Comparison of ENCODE assay signal across 14 cellular contexts in the genomic region with DNA sequence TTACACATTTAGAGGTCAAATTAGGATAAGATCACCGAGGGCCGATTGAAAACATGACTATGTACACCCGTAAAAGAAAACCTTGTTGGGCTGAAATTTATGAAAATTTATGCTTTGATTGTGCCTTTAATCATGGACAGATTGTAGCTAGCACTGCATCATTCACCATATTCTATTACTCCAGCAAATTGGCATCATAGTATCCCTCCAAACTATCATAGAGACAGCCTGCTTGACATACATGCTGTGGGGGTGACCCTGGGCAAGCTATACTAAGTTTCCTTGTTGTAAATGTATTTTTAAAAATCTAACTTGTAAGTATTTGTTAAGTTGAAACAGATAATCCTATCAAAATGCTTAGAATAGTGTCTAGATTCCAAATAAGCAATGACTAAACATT.
DNase-seq lines count a peak whose midpoint lies in the region; ATAC-seq and TF ChIP-seq lines count a peak whose summit lies in the region.
"Had no signal": no experiment of that assay in that cellular context is flagged by ENCODE, and none has a peak within 500 bp of the region (broad histone marks: within the 10 kb centered on the region; RNA-seq: fewer than 3 reads in every experiment).

No MANE protein-coding gene starts in this region.

- no peak overlapping the region for H3K27ac ChIP-seq in CD4-positive, alpha-beta T cell (ENCODE audit: low read depth, low read length)
- H3K27ac ChIP-seq in HUES48 (ENCODE audit: low read depth, low read length), result peak overlapping the region; percentile 99
- H3K27ac ChIP-seq: VCaP had no signal

- H3K36me3 Mint-ChIP-seq in CD4-positive, alpha-beta T cell (ENCODE audit: low read depth), result peaks cover 6% of the 10 kb centered on the region
- peaks cover 12% of the 10 kb centered on the region for H3K36me3 Mint-ChIP-seq in activated T-helper 17 cell treated with anti-CD3 and anti-CD28 coated beads, Interleukin-2, amount 50 U/mL, for 72 hours (ENCODE audit: low read depth)
- H3K36me3 Mint-ChIP-seq in nephron progenitor cell (ENCODE audit: low read depth), result no peaks in the 10 kb centered on the region

- no peak for DNase-seq in CD4-positive, alpha-beta T cell
- DNase-seq in nephron progenitor cell (no peak), GM13977 (ENCODE audit: low spot score) (no peak), ACHN (no peak)
- DNase-seq: esophagus squamous epithelium, HCEC 1CT, NCI-H1105 treated with DMSO at 0.1 percent for 48 hours, NCI-H526, substantia nigra had no signal

- H3K27me3 ChIP-seq in CD4-positive, alpha-beta T cell (ENCODE audit: control insufficient read depth, insufficient read depth, low read length), result no peaks in the 10 kb centered on the region
- no peaks in the 10 kb centered on the region for H3K27me3 ChIP-seq in HUES48 (ENCODE audit: control insufficient read depth, insufficient read depth, low read length)
- H3K27me3 ChIP-seq: esophagus squamous epithelium had no signal

- POLR2A ChIA-PET in CD4-positive, alpha-beta T cell (lab: Charles Lee), result interaction anchor here (1.1 to 21.3 kb wide), 17 partner anchors 7 to 1701 kb away, joined by 3 to 1838 read pairs (median 31); a partner anchor contains a TSS

- intact Hi-C loops in CD4-positive, alpha-beta T cell (cut with DNase I, micrococcal nuclease), result loop anchor here in 1 of 2 experiments (1.0 to 2.0 kb wide), 7 partner anchors 7 to 95 kb away; a partner anchor contains a TSS

- no peak for TF ChIP-seq CTCF in CD4-positive, alpha-beta T cell (IDR thresholded peaks at IDR 0.05)
- TF ChIP-seq CTCF in nephron progenitor cell (IDR thresholded peaks at IDR 0.05) (no peak), GM13977 (IDR thresholded peaks at IDR 0.05; ENCODE audit: extremely low read depth, insufficient read depth, missing control alignments) (no peak)

- in situ Hi-C loops in GM13977 (cut with MboI; ENCODE audit: low pct_unique_long_range_greater_than_20kb, low sequenced_read_pairs, unreplicated experiment) (loop anchor here (10.0 kb wide), 2 partner anchors 385 to 945 kb away; a partner anchor contains a TSS), ACHN (cut with HindIII; ENCODE audit: low pct_ligation_motif_present, low pct_unique_long_range_greater_than_20kb, low sequenced_read_pairs) (no loop called here)

- H3K4me1 ChIP-seq in HUES48 (ENCODE audit: control insufficient read depth, insufficient read depth, low read length), result peaks cover 20% of the 10 kb centered on the region

- H3K9ac ChIP-seq in HUES48 (ENCODE audit: low read depth, low read length), result peak overlapping the region; percentile 26

- ATAC-seq in CD4-positive, alpha-beta T cell (ENCODE audit: poor library complexity), result no peak
- no peak for ATAC-seq in activated T-helper 17 cell treated with anti-CD3 and anti-CD28 coated beads, Interleukin-2, amount 50 U/mL, for 72 hours (replicated peaks)
- no peak for ATAC-seq in HG03159 (IDR thresholded peaks at IDR 0.05; ENCODE audit: unreplicated experiment)
- ATAC-seq: Right ventricle myocardium inferior had no signal

- H3K4me3 Mint-ChIP-seq in CD4-positive, alpha-beta T cell, result no peak overlapping the region
- H3K4me3 Mint-ChIP-seq in activated T-helper 17 cell treated with anti-CD3 and anti-CD28 coated beads, Interleukin-2, amount 50 U/mL, for 72 hours, result peak overlapping the region; percentile 92
- H3K4me3 Mint-ChIP-seq in nephron progenitor cell, result no peak overlapping the region

- H3K36me3 ChIP-seq in HUES48 (ENCODE audit: control insufficient read depth, insufficient read depth, low read length), result no peaks in the 10 kb centered on the region
- H3K36me3 ChIP-seq: esophagus squamous epithelium had no signal

- H3K27me3 Mint-ChIP-seq in CD4-positive, alpha-beta T cell, result no peaks in the 10 kb centered on the region
- H3K27me3 Mint-ChIP-seq in activated T-helper 17 cell treated with anti-CD3 and anti-CD28 coated beads, Interleukin-2, amount 50 U/mL, for 72 hours, result no peaks in the 10 kb centered on the region
- peaks cover 7% of the 10 kb centered on the region for H3K27me3 Mint-ChIP-seq in nephron progenitor cell (ENCODE audit: low read depth, poor library complexity)

- no peaks in the 10 kb centered on the region for H3K9me3 ChIP-seq in CD4-positive, alpha-beta T cell (ENCODE audit: control insufficient read depth, low read length)
- H3K9me3 ChIP-seq in HUES48 (ENCODE audit: control insufficient read depth, insufficient read depth, low read length), result no peaks in the 10 kb centered on the region
- H3K9me3 ChIP-seq: esophagus squamous epithelium had no signal

- CTCF ChIA-PET in CD4-positive, alpha-beta T cell (lab: Charles Lee), result interaction anchor here (1.1 to 5.0 kb wide), 6 partner anchors 8 to 151 kb away, joined by 4 to 56 read pairs (median 9); a partner anchor contains a TSS

- no peaks in the 10 kb centered on the region for H3K9me3 Mint-ChIP-seq in CD4-positive, alpha-beta T cell
- H3K9me3 Mint-ChIP-seq in activated T-helper 17 cell treated with anti-CD3 and anti-CD28 coated beads, Interleukin-2, amount 50 U/mL, for 72 hours, result no peaks in the 10 kb centered on the region
- no peaks in the 10 kb centered on the region for H3K9me3 Mint-ChIP-seq in nephron progenitor cell

- H3K4me3 ChIP-seq in HUES48 (ENCODE audit: low read depth, low read length), result no peak overlapping the region

- peak overlapping the region; percentile 96 for H3K27ac Mint-ChIP-seq in CD4-positive, alpha-beta T cell
- H3K27ac Mint-ChIP-seq in activated T-helper 17 cell treated with anti-CD3 and anti-CD28 coated beads, Interleukin-2, amount 50 U/mL, for 72 hours, result peak overlapping the region; percentile 92
- H3K27ac Mint-ChIP-seq in nephron progenitor cell, result peak overlapping the region; percentile 80

- H3K4me1 Mint-ChIP-seq in CD4-positive, alpha-beta T cell (ENCODE audit: low read depth), result peaks cover 40% of the 10 kb centered on the region
- peaks cover 19% of the 10 kb centered on the region for H3K4me1 Mint-ChIP-seq in activated T-helper 17 cell treated with anti-CD3 and anti-CD28 coated beads, Interleukin-2, amount 50 U/mL, for 72 hours
- H3K4me1 Mint-ChIP-seq in nephron progenitor cell, result peaks cover 66% of the 10 kb centered on the region
